ENCODE assay signal across 8 cellular contexts in the genomic region with DNA sequence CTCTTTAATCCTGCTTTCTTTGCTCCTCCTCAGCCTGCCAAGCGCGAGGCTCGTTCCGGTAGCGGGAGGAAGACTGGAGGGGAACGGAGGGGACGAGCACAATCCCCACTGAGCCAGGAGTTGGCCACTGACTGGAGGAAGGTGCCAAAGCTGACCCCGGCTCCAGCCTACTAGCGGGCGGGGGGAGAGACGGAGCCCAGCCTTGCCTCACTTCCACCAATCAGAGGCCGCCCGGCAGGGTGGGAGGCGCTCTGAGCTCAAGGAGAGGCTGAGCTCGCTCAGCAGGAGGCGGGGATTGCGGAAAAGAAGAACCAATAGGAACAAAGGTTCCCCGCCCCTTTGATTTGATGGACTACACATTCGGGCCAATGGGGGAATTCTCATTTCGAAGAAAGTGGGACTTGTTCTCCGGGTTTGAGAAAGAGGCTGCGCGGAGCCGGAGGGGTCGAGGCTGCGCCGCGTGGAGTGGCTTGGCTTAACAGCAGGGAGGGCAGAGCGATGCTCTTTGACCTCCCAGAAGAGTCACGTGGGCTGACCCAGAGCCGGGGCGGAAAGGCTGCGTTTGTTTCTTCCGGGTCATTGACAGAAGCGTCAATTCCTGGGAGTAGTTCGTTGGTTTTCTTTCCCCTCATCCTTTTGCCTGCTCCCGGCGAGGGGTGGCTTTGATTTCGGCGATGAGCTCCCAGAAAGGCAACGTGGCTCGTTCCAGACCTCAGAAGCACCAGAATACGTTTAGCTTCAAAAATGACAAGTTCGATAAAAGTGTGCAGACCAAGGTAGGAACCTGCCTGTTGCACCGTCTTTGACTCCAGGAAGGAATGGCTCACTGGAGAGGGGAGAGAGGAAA. TPM values are rescaled to one million over a fixed set of nuclear protein-coding genes. Genes with fewer than 3 reads are reported as not detected.
A peak's percentile ranks its signal among the peaks of the same experiment; 100 is the strongest.
DNase-seq lines count a peak whose midpoint lies in the region; ATAC-seq, FAIRE-seq and TF ChIP-seq lines count a peak whose summit lies in the region.

TSS of gene ABHD17B (minus strand) at position 133 of the 847 bp plus-strand sequence. CDS start 36,113 bp downstream, outside the sequence.
TSS of gene C9orf85 (plus strand) at position 579 of the 847 bp plus-strand sequence. CDS start at position 675, 96 bp downstream.

- TF ChIP-seq POLR2A in HepG2 (IDR thresholded peaks at IDR 0.05; ENCODE audit: insufficient read depth in 1 of 2, low read depth in 2 of 2, low read length in 2 of 2) = peak; percentile 98 to 99

- H3K4me2 ChIP-seq in HepG2 (ENCODE audit: low read depth, low read length) = peak within 1 kb of the TSS; percentile 78

- FAIRE-seq in HepG2 (lab: Jason Lieb, UNC) = peak; percentile 89

- BruUV-seq in HepG2 (replicated peaks; lab: Mats Ljungman, UMichigan) = no TSS peak

- peak within 1 kb of the TSS; percentile 86 to 99 (median 89) for H3K4me3 ChIP-seq in HepG2 (replicated peaks in 1 of 3; ENCODE audit: insufficient read depth in 1 of 3, low read depth in 2 of 3, low read length in 3 of 3)

- H3K27ac ChIP-seq in HepG2 (ENCODE audit: extremely low read length, insufficient read depth, low read length) = peak within 1 kb of the TSS; percentile 93

- TF ChIP-seq CTCF in CD14-positive monocyte (IDR thresholded peaks at IDR 0.05) = no peak
- TF ChIP-seq CTCF in HepG2 (CRISPR knock-in tag; IDR thresholded peaks at IDR 0.05) = 0 out of 2 replicates have a peak, but pooled peaks have one; percentile 6

- TF ChIP-seq RAD21 in HepG2 (CRISPR knock-in tag; IDR thresholded peaks at IDR 0.05) = 0 out of 2 replicates have a peak, but pooled peaks have one; percentile 1

- peaks cover 57% of the 10 kb centered on the region for H3K4me1 Mint-ChIP-seq in CD14-positive monocyte
- peaks cover 52% of the 10 kb centered on the region for H3K4me1 Mint-ChIP-seq in activated CD4-positive, alpha-beta memory T cell treated with anti-CD3 and anti-CD28 coated beads for 36 hours (ENCODE audit: low read depth)

- peak; percentile 92 for ATAC-seq in GM19397 (IDR thresholded peaks at IDR 0.05; ENCODE audit: unreplicated experiment)
- ATAC-seq in HG03571 (IDR thresholded peaks at IDR 0.05; ENCODE audit: unreplicated experiment) = peak; percentile 94
- ATAC-seq in HepG2 = peak; percentile 95

- peak within 1 kb of the TSS; percentile 97 to 100 for H3K4me3 Mint-ChIP-seq in CD14-positive monocyte
- H3K4me3 Mint-ChIP-seq in activated CD4-positive, alpha-beta memory T cell treated with anti-CD3 and anti-CD28 coated beads for 36 hours = peak within 1 kb of the TSS; percentile 97

- peaks cover 0 to 2% of the 10 kb centered on the region in 2 experiments; a peak in 1 of 5 replicates for H3K36me3 ChIP-seq in HepG2 (replicated peaks in 1 of 2; ENCODE audit: control insufficient read depth in 1 of 2, insufficient read depth in 2 of 2, low read length in 2 of 2)

- H3K9me3 Mint-ChIP-seq in CD14-positive monocyte = no peaks in the 10 kb centered on the region
- no peaks in the 10 kb centered on the region for H3K9me3 Mint-ChIP-seq in activated CD4-positive, alpha-beta memory T cell treated with anti-CD3 and anti-CD28 coated beads for 36 hours

- H3K27ac Mint-ChIP-seq in CD14-positive monocyte = peak within 1 kb of the TSS; percentile 92 to 99 (median 99)
- H3K27ac Mint-ChIP-seq in activated CD4-positive, alpha-beta memory T cell treated with anti-CD3 and anti-CD28 coated beads for 36 hours = peak within 1 kb of the TSS; percentile 92

- peaks cover 49% of the 10 kb centered on the region for H3K4me1 ChIP-seq in HepG2 (ENCODE audit: insufficient read depth, low read length)

- peaks cover 1 to 7% of the 10 kb centered on the region in 2 donors for H3K36me3 Mint-ChIP-seq in CD14-positive monocyte
- peaks cover 6% of the 10 kb centered on the region for H3K36me3 Mint-ChIP-seq in activated CD4-positive, alpha-beta memory T cell treated with anti-CD3 and anti-CD28 coated beads for 36 hours

- peak; percentile 98 for DNase-seq in CD14-positive monocyte (ENCODE audit: low spot score)
- peak; percentile 100 for DNase-seq in NCI-H82 (lab: John Stamatoyannopoulos, UW)
- DNase-seq in activated CD4-positive, alpha-beta memory T cell treated with anti-CD3 and anti-CD28 coated beads for 36 hours = peak; percentile 98
- peak; percentile 97 to 99 for DNase-seq in dermis microvascular lymphatic vessel endothelial cell (ENCODE audit: low read depth in 2 of 2)
- peak; percentile 100 for DNase-seq in HepG2 (ENCODE audit: low spot score)
- peak; percentile 96 for DNase-seq in stimulated activated CD4-positive, alpha-beta T cell treated with anti-CD3 and anti-CD28 coated beads, Interleukin-4, amount 100 ng/mL, for 1 hour

- CTCF ChIA-PET in activated CD4-positive, alpha-beta memory T cell treated with anti-CD3 and anti-CD28 coated beads for 36 hours (lab: Charles Lee) = interaction anchor here (0.6 to 1.9 kb wide), 9 partner anchors 17 to 1867 kb away, joined by 3 to 11 read pairs (median 3); no protein-coding TSS in a partner anchor
- CTCF ChIA-PET in HepG2 (lab: Yijun Ruan, JAX; ENCODE audit: low intra/inter-chr PET ratio, low total read pairs) = no interaction called here

- under 1% methylated on average over 36 of the region's 45 CpGs for WGBS in HepG2 (ENCODE audit: low lambda C conversion rate)

- intact Hi-C loops in CD14-positive monocyte (cut with micrococcal nuclease) = loop anchor here in 1 of 2 donors (5.0 to 10.0 kb wide), 2 partner anchors 86 to 144 kb away; partner anchors contain the start of gene CEMIP2
- intact Hi-C loops in activated CD4-positive, alpha-beta memory T cell treated with anti-CD3 and anti-CD28 coated beads for 36 hours (cut with micrococcal nuclease) = loop anchor here (1.0 to 10.0 kb wide), 14 partner anchors 10 to 1656 kb away; partner anchors contain the start of genes SMC5, TMC1 and ZFAND5
- intact Hi-C loops in HepG2 (cut with micrococcal nuclease; ENCODE audit: unreplicated experiment) = loop anchor here (5.0 to 10.0 kb wide), 2 partner anchors 236 to 451 kb away; no protein-coding TSS in a partner anchor

- peak; percentile 30 to 41; a peak in 2 of 4 replicates for TF ChIP-seq EP300 in HepG2 (IDR thresholded peaks at IDR 0.05; ENCODE audit: low read depth in 2 of 2, low read length in 2 of 2)
- TF ChIP-seq EP300 in HepG2 (CRISPR knock-in tag; IDR thresholded peaks at IDR 0.05; ENCODE audit: borderline replicate concordance) = no peak

- no peaks in the 10 kb centered on the region for H3K27me3 Mint-ChIP-seq in CD14-positive monocyte (ENCODE audit: low read depth in 3 of 3)
- no peaks in the 10 kb centered on the region for H3K27me3 Mint-ChIP-seq in activated CD4-positive, alpha-beta memory T cell treated with anti-CD3 and anti-CD28 coated beads for 36 hours

- H2AFZ ChIP-seq in HepG2 (ENCODE audit: low read length) = peak within 1 kb of the TSS; percentile 8

- peak within 1 kb of the TSS; percentile 92 for H3K9ac ChIP-seq in HepG2 (ENCODE audit: insufficient read depth, low read depth, low read length)

- no peaks in the 10 kb centered on the region; a peak in 1 of 5 replicates for H3K27me3 ChIP-seq in HepG2 (ENCODE audit: control insufficient read depth in 1 of 2, insufficient read depth in 2 of 2, low read length in 2 of 2)

- peaks cover 35% of the 10 kb centered on the region for H4K20me1 ChIP-seq in HepG2 (ENCODE audit: insufficient read depth, low read length)

- H3K79me2 ChIP-seq in HepG2 (ENCODE audit: insufficient read depth, low read length) = peaks cover 77% of the 10 kb centered on the region

- H3K9me3 ChIP-seq in HepG2 (ENCODE audit: low read length) = no peaks in the 10 kb centered on the region

- POLR2A ChIA-PET in activated CD4-positive, alpha-beta memory T cell treated with anti-CD3 and anti-CD28 coated beads for 36 hours (lab: Charles Lee) = interaction anchor here (0.7 to 1.5 kb wide), 6 partner anchors 13 to 147 kb away, joined by 3 to 8 read pairs (median 4); no protein-coding TSS in a partner anchor
- POLR2A ChIA-PET in HepG2 (lab: Yijun Ruan, JAX) = interaction anchor here (0.7 to 1.9 kb wide), 26 partner anchors 9 to 815 kb away, joined by 3 to 11 read pairs (median 4); partner anchors contain the start of gene ZFAND5

- in situ Hi-C loops in HepG2 (cut with HindIII; ENCODE audit: extremely low pct_ligation_motif_present, low pct_unique_long_range_greater_than_20kb) = no loop called here

RNA-seq across cellular contexts. Expression of gene ABHD17B, which starts in this region (rescaled TPM):
- polyA plus RNA-seq in CD14-positive monocyte = 10 to 100 TPM; 12.3 to 12.8 TPM
- total RNA-seq in activated CD4-positive, alpha-beta memory T cell treated with anti-CD3 and anti-CD28 coated beads for 36 hours = 10 to 100 TPM; 11.4 to 11.7 TPM
- total RNA-seq in dermis microvascular lymphatic vessel endothelial cell = 63.8 and 127 TPM in 2 replicates
- total RNA-seq in HepG2 (2016; rRNA removed; fragmentation: Illumina TruSeq; extraction: Trizol) = 22.0 and 25.2 TPM in 2 replicates
- total RNA-seq in HepG2 (2016; cell fraction: cytosol; rRNA removed; fragmentation: Illumina TruSeq; extraction: Trizol; ENCODE audit: low read depth) = 24.6 and 25.6 TPM in 2 replicates
- total RNA-seq in HepG2 (2016; cell fraction: insoluble cytoplasmic fraction; rRNA removed; fragmentation: Illumina TruSeq; extraction: Trizol) = 23.0 and 26.4 TPM in 2 replicates
- 16.4 and 17.3 TPM in 2 replicates for total RNA-seq in HepG2 (2016; cell fraction: membrane; rRNA removed; fragmentation: Illumina TruSeq; extraction: Trizol)
- 15.0 and 15.1 TPM in 2 replicates for total RNA-seq in HepG2 (2016; cell fraction: nucleus; rRNA removed; fragmentation: Illumina TruSeq; extraction: Trizol)
- 10.4 and 11.3 TPM in 2 replicates for polyA plus RNA-seq in HepG2 (2011; rRNA removed)
- polyA plus RNA-seq in HepG2 (2011; cell fraction: cytosol; rRNA removed) = 7.4 and 10.3 TPM in 2 replicates
- polyA plus RNA-seq in HepG2 (2011; cell fraction: nucleus; rRNA removed) = 5.7 and 7.3 TPM in 2 replicates
- 9.7 and 10.6 TPM in 2 replicates for polyA plus RNA-seq in HepG2 (2012)
- polyA plus RNA-seq in HepG2 (2016; cell fraction: cytosol; fragmentation: Illumina TruSeq; extraction: Trizol; ENCODE audit: low read depth) = 0.92 TPM in 2 replicates
- 20.8 and 22.8 TPM in 2 replicates for polyA plus RNA-seq in HepG2 (2016; cell fraction: insoluble cytoplasmic fraction; fragmentation: Illumina TruSeq; extraction: Trizol; ENCODE audit: low read depth)
- polyA plus RNA-seq in HepG2 (2016; cell fraction: membrane; fragmentation: Illumina TruSeq; extraction: Trizol; ENCODE audit: low read depth) = 3.6 and 3.8 TPM in 2 replicates
- polyA plus RNA-seq in HepG2 (2016; cell fraction: nucleus; fragmentation: Illumina TruSeq; extraction: Trizol; ENCODE audit: insufficient read depth, low read depth) = 16.3 and 17.8 TPM in 2 replicates
- polyA minus RNA-seq in HepG2 (2011; rRNA and poly(A)+ RNA removed; ENCODE audit: low replicate concordance) = 19.1 and 32.6 TPM in 2 replicates
- 13.6 and 15.4 TPM in 2 replicates for polyA minus RNA-seq in HepG2 (2011; cell fraction: cytosol; rRNA and poly(A)+ RNA removed)
- 23.0 and 24.5 TPM in 2 replicates for polyA minus RNA-seq in HepG2 (2011; cell fraction: nucleus; rRNA and poly(A)+ RNA removed)

RNA-seq across cellular contexts. Expression of gene C9orf85, which starts in this region (rescaled TPM):
- 1 to 10 TPM; 4.5 to 6.4 TPM for polyA plus RNA-seq in CD14-positive monocyte
- 1 to 10 TPM; 7.3 to 7.5 TPM for total RNA-seq in activated CD4-positive, alpha-beta memory T cell treated with anti-CD3 and anti-CD28 coated beads for 36 hours
- total RNA-seq in dermis microvascular lymphatic vessel endothelial cell = 13.0 TPM in 2 replicates
- total RNA-seq in HepG2 (2016; rRNA removed; fragmentation: Illumina TruSeq; extraction: Trizol) = 9.9 and 10.1 TPM in 2 replicates
- 5.5 and 6.6 TPM in 2 replicates for total RNA-seq in HepG2 (2016; cell fraction: cytosol; rRNA removed; fragmentation: Illumina TruSeq; extraction: Trizol; ENCODE audit: low read depth)
- total RNA-seq in HepG2 (2016; cell fraction: insoluble cytoplasmic fraction; rRNA removed; fragmentation: Illumina TruSeq; extraction: Trizol) = 9.8 and 12.3 TPM in 2 replicates
- total RNA-seq in HepG2 (2016; cell fraction: membrane; rRNA removed; fragmentation: Illumina TruSeq; extraction: Trizol) = 11.8 and 13.0 TPM in 2 replicates
- 7.3 and 8.5 TPM in 2 replicates for total RNA-seq in HepG2 (2016; cell fraction: nucleus; rRNA removed; fragmentation: Illumina TruSeq; extraction: Trizol)
- 11.3 and 13.9 TPM in 2 replicates for polyA plus RNA-seq in HepG2 (2011; rRNA removed)
- polyA plus RNA-seq in HepG2 (2011; cell fraction: cytosol; rRNA removed) = 10.5 and 13.4 TPM in 2 replicates
- polyA plus RNA-seq in HepG2 (2011; cell fraction: nucleus; rRNA removed) = 3.9 and 5.8 TPM in 2 replicates
- polyA plus RNA-seq in HepG2 (2012) = 14.9 and 15.4 TPM in 2 replicates
- 7.0 and 7.2 TPM in 2 replicates for polyA plus RNA-seq in HepG2 (2016; cell fraction: cytosol; fragmentation: Illumina TruSeq; extraction: Trizol; ENCODE audit: low read depth)
- polyA plus RNA-seq in HepG2 (2016; cell fraction: insoluble cytoplasmic fraction; fragmentation: Illumina TruSeq; extraction: Trizol; ENCODE audit: low read depth) = 15.7 and 16.4 TPM in 2 replicates
- 12.6 and 13.2 TPM in 2 replicates for polyA plus RNA-seq in HepG2 (2016; cell fraction: membrane; fragmentation: Illumina TruSeq; extraction: Trizol; ENCODE audit: low read depth)
- 7.9 and 8.9 TPM in 2 replicates for polyA plus RNA-seq in HepG2 (2016; cell fraction: nucleus; fragmentation: Illumina TruSeq; extraction: Trizol; ENCODE audit: insufficient read depth, low read depth)
- polyA minus RNA-seq in HepG2 (2011; rRNA and poly(A)+ RNA removed; ENCODE audit: low replicate concordance) = 5.1 and 6.1 TPM in 2 replicates
- polyA minus RNA-seq in HepG2 (2011; cell fraction: cytosol; rRNA and poly(A)+ RNA removed) = 6.2 and 9.6 TPM in 2 replicates
- polyA minus RNA-seq in HepG2 (2011; cell fraction: nucleus; rRNA and poly(A)+ RNA removed) = 17.6 and 21.1 TPM in 2 replicates

Comparison
In these comparisons a context has a peak if more than half of its experiments do, and no peak if none do; other contexts are left out.
1. Peak in every context shown above with its lines: DNase-seq, ATAC-seq, H3K4me3 ChIP-seq and H3K27ac ChIP-seq.